Comparison of ENCODE assay signal across 34 cellular contexts in the genomic region with DNA sequence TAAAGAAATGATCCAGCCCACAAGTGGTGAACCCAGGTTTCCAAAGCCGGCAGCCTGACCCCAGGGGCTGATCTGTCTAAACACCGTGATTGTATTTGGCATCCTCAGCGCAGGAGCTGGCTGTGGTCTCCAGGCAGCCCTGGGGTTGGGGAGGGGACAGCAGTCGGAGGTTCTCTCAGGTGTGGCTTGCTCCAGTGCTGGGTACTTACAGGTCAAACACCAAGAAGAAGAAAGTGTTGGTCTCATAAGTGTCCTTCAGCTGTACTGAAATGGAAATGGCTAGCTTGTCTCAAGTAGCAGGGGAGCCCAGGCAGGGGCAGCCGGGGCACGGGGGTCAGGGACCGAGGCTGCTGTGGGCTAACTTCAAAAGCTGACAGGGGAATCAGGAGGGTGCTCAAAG. TPM values are rescaled to one million over a fixed set of nuclear protein-coding genes. Genes with fewer than 3 reads are reported as not detected.
"Had no signal": no experiment of that assay in that cellular context is flagged by ENCODE, and none has a peak within 500 bp of the region (broad histone marks: within the 10 kb centered on the region; RNA-seq: fewer than 3 reads in every experiment).

No MANE protein-coding gene starts in this region.

- ATAC-seq: activated CD8-positive, alpha-beta memory T cell treated with anti-CD3 and anti-CD28 coated beads, Interleukin-2, amount 10 ng/mL, durations not matched to agents 7 days and 5 days; activated CD8-positive, alpha-beta T cell treated with anti-CD3 and anti-CD28 coated beads for 36 hours; activated naive CD4-positive, alpha-beta T cell treated with anti-CD3 and anti-CD28 coated beads, Interleukin-2, amount 50 U/mL, for 72 hours; activated T-cell treated with anti-CD3 and anti-CD28 coated beads, Interleukin-2, amount 50 U/mL, for 4 hours; activated T-helper 17 cell treated with anti-CD3 and anti-CD28 coated beads, Interleukin-2, amount 50 U/mL, for 72 hours had no signal

- H3K27ac ChIP-seq: ascending aorta, cardiac muscle cell, VCaP had no signal

- H3K4me3 ChIP-seq: adrenal gland, ascending aorta, cardiac muscle cell had no signal

- H3K27me3 ChIP-seq: adrenal gland, ascending aorta, cardiac muscle cell had no signal

- H3K36me3 ChIP-seq: cardiac muscle cell had no signal

- DNase-seq: activated B cell treated with CpG ODN at 0.5 μM for 24 hours; activated CD4-positive, alpha-beta memory T cell treated with anti-CD3 and anti-CD28 coated beads for 36 hours; activated CD4-positive, alpha-beta T cell treated with anti-CD3 and anti-CD28 coated beads for 4 hours; activated CD4-positive, alpha-beta T cell treated with anti-CD3 and anti-CD28 coated beads, Interleukin-2, amount 10 ng/mL, durations not matched to agents 24 days and 14 days; activated CD4-positive, alpha-beta T cell treated with anti-CD3 and anti-CD28 coated beads, Interleukin-2, amount 50 U/mL, for 1 hour; activated CD4-positive, alpha-beta T cell treated with anti-CD3 and anti-CD28 coated beads, Interleukin-2, amount 50 U/mL, for 4 hours; activated CD4-positive, CD25-positive, alpha-beta regulatory T cell treated with anti-CD3 and anti-CD28 coated beads, Interleukin-2, amount 50 U/mL, for 72 hours; activated CD8-positive, alpha-beta memory T cell treated with anti-CD3 and anti-CD28 coated beads for 24 hours; activated CD8-positive, alpha-beta memory T cell treated with anti-CD3 and anti-CD28 coated beads, Interleukin-2, amount 10 ng/mL, durations not matched to agents 7 days and 5 days; activated CD8-positive, alpha-beta memory T cell treated with anti-CD3 and anti-CD28 coated beads, Interleukin-2, amount 50 U/mL, for 48 hours; activated CD8-positive, alpha-beta T cell treated with anti-CD3 and anti-CD28 coated beads for 36 hours; activated effector memory CD4-positive, alpha-beta T cell treated with anti-CD3 and anti-CD28 coated beads, Interleukin-2, amount 50 U/mL, for 16 hours; activated gamma-delta T cell treated with Interleukin-2 at 50 U/mL for 16 hours; activated naive CD4-positive, alpha-beta T cell; activated naive CD4-positive, alpha-beta T cell treated with anti-CD3 and anti-CD28 coated beads for 36 hours; activated naive CD4-positive, alpha-beta T cell treated with anti-CD3 and anti-CD28 coated beads, Interleukin-2, amount 50 U/mL, for 16 hours; activated naive CD8-positive, alpha-beta T cell treated with anti-CD3 and anti-CD28 coated beads for 36 hours; activated T-cell treated with anti-CD3 and anti-CD28 coated beads, Interleukin-2, amount 50 U/mL, for 4 hours; activated T-cell treated with anti-CD3 and anti-CD28 coated beads, Interleukin-2, amount 50 U/mL, for 72 hours; amniotic stem cell; anterior cingulate cortex; caudate nucleus; SW 1271; T-helper 1 cell; T-helper 2 cell; T-helper 9 cell had no signal

- H3K9me3 ChIP-seq: adrenal gland, ascending aorta had no signal

RNA-seq across cellular contexts. Expression of a gene that starts 29.5 kb away (rescaled TPM):
- total RNA-seq: activated B cell treated with CpG ODN at 0.5 μM for 24 hours; activated CD4-positive, alpha-beta memory T cell treated with anti-CD3 and anti-CD28 coated beads for 36 hours; activated CD4-positive, alpha-beta T cell treated with anti-CD3 and anti-CD28 coated beads, Interleukin-2, amount 10 ng/mL, durations not matched to agents 24 days and 14 days; activated CD8-positive, alpha-beta memory T cell treated with anti-CD3 and anti-CD28 coated beads, Interleukin-2, amount 10 ng/mL, durations not matched to agents 7 days and 5 days; activated CD8-positive, alpha-beta T cell treated with anti-CD3 and anti-CD28 coated beads for 36 hours; activated naive CD4-positive, alpha-beta T cell treated with anti-CD3 and anti-CD28 coated beads for 36 hours; activated naive CD8-positive, alpha-beta T cell treated with anti-CD3 and anti-CD28 coated beads for 36 hours; activated T-cell treated with anti-CD3 and anti-CD28 coated beads, Interleukin-2, amount 50 U/mL, for 4 hours; activated T-helper 1 cell treated with anti-CD3 and anti-CD28 coated beads, Interleukin-12 subunit alpha, Interleukin-12 subunit beta, Interleukin-2, Interleukin-4 antibody, amounts not matched to agents 30 ng/mL and 10 ng/mL and 1 ng/mL, durations not matched to agents 14 hours and 24 hours and 36 hours; activated T-helper 17 cell treated with anti-CD3 and anti-CD28 coated beads, Interleukin-2, amount 50 U/mL, for 72 hours; ascending aorta; bronchial epithelial cell; cardiac muscle cell had no signal
